In the genomic region with DNA sequence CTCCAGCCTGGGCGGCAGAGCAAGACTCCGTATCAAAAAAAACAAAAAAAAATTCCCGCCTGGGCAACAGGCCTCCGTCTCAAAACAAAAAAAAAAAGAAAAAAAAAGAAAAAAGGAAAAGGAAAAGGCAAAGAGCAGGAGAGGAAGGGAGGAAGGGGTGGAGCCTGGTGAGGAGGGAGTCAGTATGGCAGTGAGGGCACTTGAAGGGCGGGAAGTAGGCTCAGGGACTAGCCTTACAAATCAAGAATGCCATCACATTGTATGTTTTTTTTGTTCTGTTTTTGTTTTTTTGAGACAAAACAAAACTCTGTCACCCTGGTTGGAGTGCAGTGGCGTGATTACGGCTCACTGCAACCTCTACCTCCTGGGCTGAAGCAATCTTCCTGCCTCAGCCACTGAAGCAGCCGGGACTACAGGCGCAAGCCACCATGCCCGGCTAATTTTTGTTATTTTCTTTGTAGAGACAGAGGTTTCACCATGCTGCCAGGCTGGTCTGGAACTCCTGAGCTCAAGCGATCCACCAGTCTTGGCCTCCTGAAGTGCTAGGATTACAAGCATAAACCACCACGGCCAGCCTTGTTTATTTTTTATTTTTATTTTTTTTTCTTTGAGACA, we compare ENCODE assay signal across 1 cellular context.
TF ChIP-seq lines count a peak whose summit lies in the region.

No MANE protein-coding gene starts in this region.

TF ChIP-seq in WTC11, 78 proteins besides CTCF, POLR2A, EP300 and RAD21 (continued from another document):
- TF ChIP-seq, protein P1, sequence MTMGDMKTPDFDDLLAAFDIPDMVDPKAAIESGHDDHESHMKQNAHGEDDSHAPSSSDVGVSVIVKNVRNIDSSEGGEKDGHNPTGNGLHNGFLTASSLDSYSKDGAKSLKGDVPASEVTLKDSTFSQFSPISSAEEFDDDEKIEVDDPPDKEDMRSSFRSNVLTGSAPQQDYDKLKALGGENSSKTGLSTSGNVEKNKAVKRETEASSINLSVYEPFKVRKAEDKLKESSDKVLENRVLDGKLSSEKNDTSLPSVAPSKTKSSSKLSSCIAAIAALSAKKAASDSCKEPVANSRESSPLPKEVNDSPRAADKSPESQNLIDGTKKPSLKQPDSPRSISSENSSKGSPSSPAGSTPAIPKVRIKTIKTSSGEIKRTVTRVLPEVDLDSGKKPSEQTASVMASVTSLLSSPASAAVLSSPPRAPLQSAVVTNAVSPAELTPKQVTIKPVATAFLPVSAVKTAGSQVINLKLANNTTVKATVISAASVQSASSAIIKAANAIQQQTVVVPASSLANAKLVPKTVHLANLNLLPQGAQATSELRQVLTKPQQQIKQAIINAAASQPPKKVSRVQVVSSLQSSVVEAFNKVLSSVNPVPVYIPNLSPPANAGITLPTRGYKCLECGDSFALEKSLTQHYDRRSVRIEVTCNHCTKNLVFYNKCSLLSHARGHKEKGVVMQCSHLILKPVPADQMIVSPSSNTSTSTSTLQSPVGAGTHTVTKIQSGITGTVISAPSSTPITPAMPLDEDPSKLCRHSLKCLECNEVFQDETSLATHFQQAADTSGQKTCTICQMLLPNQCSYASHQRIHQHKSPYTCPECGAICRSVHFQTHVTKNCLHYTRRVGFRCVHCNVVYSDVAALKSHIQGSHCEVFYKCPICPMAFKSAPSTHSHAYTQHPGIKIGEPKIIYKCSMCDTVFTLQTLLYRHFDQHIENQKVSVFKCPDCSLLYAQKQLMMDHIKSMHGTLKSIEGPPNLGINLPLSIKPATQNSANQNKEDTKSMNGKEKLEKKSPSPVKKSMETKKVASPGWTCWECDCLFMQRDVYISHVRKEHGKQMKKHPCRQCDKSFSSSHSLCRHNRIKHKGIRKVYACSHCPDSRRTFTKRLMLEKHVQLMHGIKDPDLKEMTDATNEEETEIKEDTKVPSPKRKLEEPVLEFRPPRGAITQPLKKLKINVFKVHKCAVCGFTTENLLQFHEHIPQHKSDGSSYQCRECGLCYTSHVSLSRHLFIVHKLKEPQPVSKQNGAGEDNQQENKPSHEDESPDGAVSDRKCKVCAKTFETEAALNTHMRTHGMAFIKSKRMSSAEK (CRISPR knock-in tag; IDR thresholded peaks at IDR 0.05; ENCODE audit: borderline replicate concordance): no peak
- TF ChIP-seq ZNF138 (CRISPR knock-in tag; conservative IDR thresholded peaks at IDR 0.05): no peak
- TF ChIP-seq, protein P2, sequence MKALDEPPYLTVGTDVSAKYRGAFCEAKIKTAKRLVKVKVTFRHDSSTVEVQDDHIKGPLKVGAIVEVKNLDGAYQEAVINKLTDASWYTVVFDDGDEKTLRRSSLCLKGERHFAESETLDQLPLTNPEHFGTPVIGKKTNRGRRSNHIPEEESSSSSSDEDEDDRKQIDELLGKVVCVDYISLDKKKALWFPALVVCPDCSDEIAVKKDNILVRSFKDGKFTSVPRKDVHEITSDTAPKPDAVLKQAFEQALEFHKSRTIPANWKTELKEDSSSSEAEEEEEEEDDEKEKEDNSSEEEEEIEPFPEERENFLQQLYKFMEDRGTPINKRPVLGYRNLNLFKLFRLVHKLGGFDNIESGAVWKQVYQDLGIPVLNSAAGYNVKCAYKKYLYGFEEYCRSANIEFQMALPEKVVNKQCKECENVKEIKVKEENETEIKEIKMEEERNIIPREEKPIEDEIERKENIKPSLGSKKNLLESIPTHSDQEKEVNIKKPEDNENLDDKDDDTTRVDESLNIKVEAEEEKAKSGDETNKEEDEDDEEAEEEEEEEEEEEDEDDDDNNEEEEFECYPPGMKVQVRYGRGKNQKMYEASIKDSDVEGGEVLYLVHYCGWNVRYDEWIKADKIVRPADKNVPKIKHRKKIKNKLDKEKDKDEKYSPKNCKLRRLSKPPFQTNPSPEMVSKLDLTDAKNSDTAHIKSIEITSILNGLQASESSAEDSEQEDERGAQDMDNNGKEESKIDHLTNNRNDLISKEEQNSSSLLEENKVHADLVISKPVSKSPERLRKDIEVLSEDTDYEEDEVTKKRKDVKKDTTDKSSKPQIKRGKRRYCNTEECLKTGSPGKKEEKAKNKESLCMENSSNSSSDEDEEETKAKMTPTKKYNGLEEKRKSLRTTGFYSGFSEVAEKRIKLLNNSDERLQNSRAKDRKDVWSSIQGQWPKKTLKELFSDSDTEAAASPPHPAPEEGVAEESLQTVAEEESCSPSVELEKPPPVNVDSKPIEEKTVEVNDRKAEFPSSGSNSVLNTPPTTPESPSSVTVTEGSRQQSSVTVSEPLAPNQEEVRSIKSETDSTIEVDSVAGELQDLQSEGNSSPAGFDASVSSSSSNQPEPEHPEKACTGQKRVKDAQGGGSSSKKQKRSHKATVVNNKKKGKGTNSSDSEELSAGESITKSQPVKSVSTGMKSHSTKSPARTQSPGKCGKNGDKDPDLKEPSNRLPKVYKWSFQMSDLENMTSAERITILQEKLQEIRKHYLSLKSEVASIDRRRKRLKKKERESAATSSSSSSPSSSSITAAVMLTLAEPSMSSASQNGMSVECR (CRISPR knock-in tag; IDR thresholded peaks at IDR 0.05; ENCODE audit: borderline replicate concordance): no peak
- TF ChIP-seq, protein P3, sequence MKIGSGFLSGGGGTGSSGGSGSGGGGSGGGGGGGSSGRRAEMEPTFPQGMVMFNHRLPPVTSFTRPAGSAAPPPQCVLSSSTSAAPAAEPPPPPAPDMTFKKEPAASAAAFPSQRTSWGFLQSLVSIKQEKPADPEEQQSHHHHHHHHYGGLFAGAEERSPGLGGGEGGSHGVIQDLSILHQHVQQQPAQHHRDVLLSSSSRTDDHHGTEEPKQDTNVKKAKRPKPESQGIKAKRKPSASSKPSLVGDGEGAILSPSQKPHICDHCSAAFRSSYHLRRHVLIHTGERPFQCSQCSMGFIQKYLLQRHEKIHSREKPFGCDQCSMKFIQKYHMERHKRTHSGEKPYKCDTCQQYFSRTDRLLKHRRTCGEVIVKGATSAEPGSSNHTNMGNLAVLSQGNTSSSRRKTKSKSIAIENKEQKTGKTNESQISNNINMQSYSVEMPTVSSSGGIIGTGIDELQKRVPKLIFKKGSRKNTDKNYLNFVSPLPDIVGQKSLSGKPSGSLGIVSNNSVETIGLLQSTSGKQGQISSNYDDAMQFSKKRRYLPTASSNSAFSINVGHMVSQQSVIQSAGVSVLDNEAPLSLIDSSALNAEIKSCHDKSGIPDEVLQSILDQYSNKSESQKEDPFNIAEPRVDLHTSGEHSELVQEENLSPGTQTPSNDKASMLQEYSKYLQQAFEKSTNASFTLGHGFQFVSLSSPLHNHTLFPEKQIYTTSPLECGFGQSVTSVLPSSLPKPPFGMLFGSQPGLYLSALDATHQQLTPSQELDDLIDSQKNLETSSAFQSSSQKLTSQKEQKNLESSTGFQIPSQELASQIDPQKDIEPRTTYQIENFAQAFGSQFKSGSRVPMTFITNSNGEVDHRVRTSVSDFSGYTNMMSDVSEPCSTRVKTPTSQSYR (CRISPR knock-in tag; IDR thresholded peaks at IDR 0.05): no peak
- TF ChIP-seq, protein P4, sequence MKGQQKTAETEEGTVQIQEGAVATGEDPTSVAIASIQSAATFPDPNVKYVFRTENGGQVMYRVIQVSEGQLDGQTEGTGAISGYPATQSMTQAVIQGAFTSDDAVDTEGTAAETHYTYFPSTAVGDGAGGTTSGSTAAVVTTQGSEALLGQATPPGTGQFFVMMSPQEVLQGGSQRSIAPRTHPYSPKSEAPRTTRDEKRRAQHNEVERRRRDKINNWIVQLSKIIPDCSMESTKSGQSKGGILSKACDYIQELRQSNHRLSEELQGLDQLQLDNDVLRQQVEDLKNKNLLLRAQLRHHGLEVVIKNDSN (CRISPR knock-in tag; IDR thresholded peaks at IDR 0.05): no peak
- TF ChIP-seq, protein P5, sequence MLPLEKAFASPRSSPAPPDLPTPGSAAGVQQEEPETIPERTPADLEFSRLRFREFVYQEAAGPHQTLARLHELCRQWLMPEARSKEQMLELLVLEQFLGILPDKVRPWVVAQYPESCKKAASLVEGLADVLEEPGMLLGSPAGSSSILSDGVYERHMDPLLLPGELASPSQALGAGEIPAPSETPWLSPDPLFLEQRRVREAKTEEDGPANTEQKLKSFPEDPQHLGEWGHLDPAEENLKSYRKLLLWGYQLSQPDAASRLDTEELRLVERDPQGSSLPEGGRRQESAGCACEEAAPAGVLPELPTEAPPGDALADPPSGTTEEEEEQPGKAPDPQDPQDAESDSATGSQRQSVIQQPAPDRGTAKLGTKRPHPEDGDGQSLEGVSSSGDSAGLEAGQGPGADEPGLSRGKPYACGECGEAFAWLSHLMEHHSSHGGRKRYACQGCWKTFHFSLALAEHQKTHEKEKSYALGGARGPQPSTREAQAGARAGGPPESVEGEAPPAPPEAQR (CRISPR knock-in tag; IDR thresholded peaks at IDR 0.05): no peak
- no peak for TF ChIP-seq CBFB (CRISPR knock-in tag; IDR thresholded peaks at IDR 0.05; ENCODE audit: low read depth)
- no peak for TF ChIP-seq TEAD1 (CRISPR knock-in tag; IDR thresholded peaks at IDR 0.05)
- no peak for TF ChIP-seq SMAD3 (CRISPR knock-in tag; IDR thresholded peaks at IDR 0.05; ENCODE audit: borderline replicate concordance)
- TF ChIP-seq JUN (CRISPR knock-in tag; IDR thresholded peaks at IDR 0.05): no peak
- TF ChIP-seq, protein P6, sequence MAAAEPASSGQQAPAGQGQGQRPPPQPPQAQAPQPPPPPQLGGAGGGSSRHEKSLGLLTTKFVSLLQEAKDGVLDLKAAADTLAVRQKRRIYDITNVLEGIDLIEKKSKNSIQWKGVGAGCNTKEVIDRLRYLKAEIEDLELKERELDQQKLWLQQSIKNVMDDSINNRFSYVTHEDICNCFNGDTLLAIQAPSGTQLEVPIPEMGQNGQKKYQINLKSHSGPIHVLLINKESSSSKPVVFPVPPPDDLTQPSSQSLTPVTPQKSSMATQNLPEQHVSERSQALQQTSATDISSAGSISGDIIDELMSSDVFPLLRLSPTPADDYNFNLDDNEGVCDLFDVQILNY (CRISPR knock-in tag; IDR thresholded peaks at IDR 0.05): no peak
- TF ChIP-seq TEAD4 (CRISPR knock-in tag; IDR thresholded peaks at IDR 0.05): no peak
- TF ChIP-seq, protein P7, sequence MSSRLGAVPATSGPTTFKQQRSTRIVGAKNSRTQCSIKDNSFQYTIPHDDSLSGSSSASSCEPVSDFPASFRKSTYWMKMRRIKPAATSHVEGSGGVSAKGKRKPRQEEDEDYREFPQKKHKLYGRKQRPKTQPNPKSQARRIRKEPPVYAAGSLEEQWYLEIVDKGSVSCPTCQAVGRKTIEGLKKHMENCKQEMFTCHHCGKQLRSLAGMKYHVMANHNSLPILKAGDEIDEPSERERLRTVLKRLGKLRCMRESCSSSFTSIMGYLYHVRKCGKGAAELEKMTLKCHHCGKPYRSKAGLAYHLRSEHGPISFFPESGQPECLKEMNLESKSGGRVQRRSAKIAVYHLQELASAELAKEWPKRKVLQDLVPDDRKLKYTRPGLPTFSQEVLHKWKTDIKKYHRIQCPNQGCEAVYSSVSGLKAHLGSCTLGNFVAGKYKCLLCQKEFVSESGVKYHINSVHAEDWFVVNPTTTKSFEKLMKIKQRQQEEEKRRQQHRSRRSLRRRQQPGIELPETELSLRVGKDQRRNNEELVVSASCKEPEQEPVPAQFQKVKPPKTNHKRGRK (CRISPR knock-in tag; IDR thresholded peaks at IDR 0.05; ENCODE audit: borderline replicate concordance): no peak
- TF ChIP-seq SMAD4 (CRISPR knock-in tag; IDR thresholded peaks at IDR 0.05): no peak
- TF ChIP-seq, protein P8, sequence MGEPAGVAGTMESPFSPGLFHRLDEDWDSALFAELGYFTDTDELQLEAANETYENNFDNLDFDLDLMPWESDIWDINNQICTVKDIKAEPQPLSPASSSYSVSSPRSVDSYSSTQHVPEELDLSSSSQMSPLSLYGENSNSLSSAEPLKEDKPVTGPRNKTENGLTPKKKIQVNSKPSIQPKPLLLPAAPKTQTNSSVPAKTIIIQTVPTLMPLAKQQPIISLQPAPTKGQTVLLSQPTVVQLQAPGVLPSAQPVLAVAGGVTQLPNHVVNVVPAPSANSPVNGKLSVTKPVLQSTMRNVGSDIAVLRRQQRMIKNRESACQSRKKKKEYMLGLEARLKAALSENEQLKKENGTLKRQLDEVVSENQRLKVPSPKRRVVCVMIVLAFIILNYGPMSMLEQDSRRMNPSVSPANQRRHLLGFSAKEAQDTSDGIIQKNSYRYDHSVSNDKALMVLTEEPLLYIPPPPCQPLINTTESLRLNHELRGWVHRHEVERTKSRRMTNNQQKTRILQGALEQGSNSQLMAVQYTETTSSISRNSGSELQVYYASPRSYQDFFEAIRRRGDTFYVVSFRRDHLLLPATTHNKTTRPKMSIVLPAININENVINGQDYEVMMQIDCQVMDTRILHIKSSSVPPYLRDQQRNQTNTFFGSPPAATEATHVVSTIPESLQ (CRISPR knock-in tag; IDR thresholded peaks at IDR 0.05): no peak
